3 cellular contexts compared by ENCODE assay signal in genomic region chr19:4578552-4579248, GRCh38.
A peak's percentile ranks its signal among the peaks of the same experiment; 100 is the strongest.
TF ChIP-seq lines count a peak whose summit lies in the region.

No MANE protein-coding gene starts in this region.

TF ChIP-seq in A549, 52 proteins besides CTCF, POLR2A, EP300 and RAD21:
- TF ChIP-seq KDM1A (IDR thresholded peaks at IDR 0.05; ENCODE audit: low read depth) (peak; percentile 91), CHD4 (IDR thresholded peaks at IDR 0.05; ENCODE audit: borderline replicate concordance) (0 out of 2 replicates have a peak, but pooled peaks have one; percentile 34), MAZ (IDR thresholded peaks at IDR 0.05; ENCODE audit: borderline replicate concordance, low read depth, low read length) (no peak), FOSL2 (IDR thresholded peaks at IDR 0.05) (no peak), FOSL2 (CRISPR knock-in tag; IDR thresholded peaks at IDR 0.05) (peak; percentile 48), HDAC2 (IDR thresholded peaks at IDR 0.05) (0 out of 2 replicates have a peak, but pooled peaks have one; percentile 47), RARB (CRISPR knock-in tag; IDR thresholded peaks at IDR 0.05) (no peak), ZFP36 (IDR thresholded peaks at IDR 0.05; ENCODE audit: borderline replicate concordance, partially characterized antibody) (peak; percentile 94), ESRRA (IDR thresholded peaks at IDR 0.05; ENCODE audit: borderline replicate concordance, low read length) (0 out of 2 replicates have a peak, but pooled peaks have one; percentile 6), TFCP2L1 (CRISPR knock-in tag; IDR thresholded peaks at IDR 0.05) (no peak)

TF ChIP-seq in HCT116, 20 proteins besides CTCF, POLR2A, EP300 and RAD21:
- TF ChIP-seq SP1 (IDR thresholded peaks at IDR 0.05; ENCODE audit: low read depth) = no peak
- TF ChIP-seq CBX3 (IDR thresholded peaks at IDR 0.05; ENCODE audit: low read depth) = peak; percentile 63; the same call in 1 of the 2 replicates
- 0 out of 2 replicates have a peak, but pooled peaks have one; percentile 19 for TF ChIP-seq MAX (IDR thresholded peaks at IDR 0.05)
- TF ChIP-seq SRF (IDR thresholded peaks at IDR 0.05; ENCODE audit: low read depth) = no peak
- no peak for TF ChIP-seq EZH2phosphoT487 (IDR thresholded peaks at IDR 0.05; ENCODE audit: borderline replicate concordance)
TF ChIP-seq in HCT116: peak in this region for 2.

TF ChIP-seq in H1, 55 proteins besides CTCF, POLR2A, EP300 and RAD21:
- TF ChIP-seq HDAC2 (IDR thresholded peaks at IDR 0.05; ENCODE audit: borderline replicate concordance in 1 of 2, low read depth in 2 of 2, low read length in 2 of 2) = peak in 1 of 2 experiments; percentile 84; a peak in 1 of 4 replicates
- no peak for TF ChIP-seq SIX5 (IDR thresholded peaks at IDR 0.05; ENCODE audit: low read depth, low read length)
- TF ChIP-seq KDM1A (IDR thresholded peaks at IDR 0.05; ENCODE audit: borderline replicate concordance, low read length) = peak; percentile 94
